ENCODE assay signal across 1 cellular context in genomic region chr5:90606539-90606938, GRCh38.
TF ChIP-seq lines count a peak whose summit lies in the region.

No MANE protein-coding gene starts in this region.

TF ChIP-seq in GM12878, 131 proteins besides CTCF, POLR2A, EP300 and RAD21 (continued from another document):
- TF ChIP-seq, protein P1, sequence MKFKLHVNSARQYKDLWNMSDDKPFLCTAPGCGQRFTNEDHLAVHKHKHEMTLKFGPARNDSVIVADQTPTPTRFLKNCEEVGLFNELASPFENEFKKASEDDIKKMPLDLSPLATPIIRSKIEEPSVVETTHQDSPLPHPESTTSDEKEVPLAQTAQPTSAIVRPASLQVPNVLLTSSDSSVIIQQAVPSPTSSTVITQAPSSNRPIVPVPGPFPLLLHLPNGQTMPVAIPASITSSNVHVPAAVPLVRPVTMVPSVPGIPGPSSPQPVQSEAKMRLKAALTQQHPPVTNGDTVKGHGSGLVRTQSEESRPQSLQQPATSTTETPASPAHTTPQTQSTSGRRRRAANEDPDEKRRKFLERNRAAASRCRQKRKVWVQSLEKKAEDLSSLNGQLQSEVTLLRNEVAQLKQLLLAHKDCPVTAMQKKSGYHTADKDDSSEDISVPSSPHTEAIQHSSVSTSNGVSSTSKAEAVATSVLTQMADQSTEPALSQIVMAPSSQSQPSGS (IDR thresholded peaks at IDR 0.05; ENCODE audit: low read length), result no peak
- TF ChIP-seq PKNOX1 (IDR thresholded peaks at IDR 0.05), result 0 out of 2 replicates have a peak, but pooled peaks have one; percentile 32
- TF ChIP-seq RELB (IDR thresholded peaks at IDR 0.05; ENCODE audit: low read depth), result 0 out of 2 replicates have a peak, but pooled peaks have one; percentile 31
- TF ChIP-seq KLF5 (IDR thresholded peaks at IDR 0.05; ENCODE audit: partially characterized antibody), result no peak
- no peak for TF ChIP-seq NBN (IDR thresholded peaks at IDR 0.05)
- peak; percentile 26; the same call in 1 of the 2 replicates for TF ChIP-seq SMC3 (IDR thresholded peaks at IDR 0.05; ENCODE audit: borderline replicate concordance, low read length)
- TF ChIP-seq IKZF1 (conservative IDR thresholded peaks at IDR 0.05), result no peak
- TF ChIP-seq, protein P2, sequence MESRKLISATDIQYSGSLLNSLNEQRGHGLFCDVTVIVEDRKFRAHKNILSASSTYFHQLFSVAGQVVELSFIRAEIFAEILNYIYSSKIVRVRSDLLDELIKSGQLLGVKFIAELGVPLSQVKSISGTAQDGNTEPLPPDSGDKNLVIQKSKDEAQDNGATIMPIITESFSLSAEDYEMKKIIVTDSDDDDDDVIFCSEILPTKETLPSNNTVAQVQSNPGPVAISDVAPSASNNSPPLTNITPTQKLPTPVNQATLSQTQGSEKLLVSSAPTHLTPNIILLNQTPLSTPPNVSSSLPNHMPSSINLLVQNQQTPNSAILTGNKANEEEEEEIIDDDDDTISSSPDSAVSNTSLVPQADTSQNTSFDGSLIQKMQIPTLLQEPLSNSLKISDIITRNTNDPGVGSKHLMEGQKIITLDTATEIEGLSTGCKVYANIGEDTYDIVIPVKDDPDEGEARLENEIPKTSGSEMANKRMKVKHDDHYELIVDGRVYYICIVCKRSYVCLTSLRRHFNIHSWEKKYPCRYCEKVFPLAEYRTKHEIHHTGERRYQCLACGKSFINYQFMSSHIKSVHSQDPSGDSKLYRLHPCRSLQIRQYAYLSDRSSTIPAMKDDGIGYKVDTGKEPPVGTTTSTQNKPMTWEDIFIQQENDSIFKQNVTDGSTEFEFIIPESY (IDR thresholded peaks at IDR 0.05), result no peak
- TF ChIP-seq STAT3 (IDR thresholded peaks at IDR 0.05; ENCODE audit: low read depth, low read length), result no peak
TF ChIP-seq in GM12878: peak in this region for 4.
